ENCODE assay signal across 25 cellular contexts in genomic region chr12:65139389-65139788, GRCh38. TPM values are rescaled to one million over a fixed set of nuclear protein-coding genes. Genes with fewer than 3 reads are reported as not detected.
"Had no signal": no experiment of that assay in that cellular context is flagged by ENCODE, and none has a peak within 500 bp of the region (broad histone marks: within the 10 kb centered on the region; RNA-seq: fewer than 3 reads in every experiment).

No MANE protein-coding gene starts in this region.

- H3K9me3 ChIP-seq: body of pancreas, mucosa of descending colon, suprapubic skin, tibial artery, upper lobe of right lung had no signal

- H3K27ac ChIP-seq: body of pancreas, epithelial cell of prostate, left ventricle myocardium inferior, suprapubic skin, tibial artery, upper lobe of right lung had no signal

- ATAC-seq: body of pancreas; mucosa of descending colon; natural killer cell treated with Interleukin-12 subunit alpha and Interleukin-12 subunit beta and Interleukin-15 and Interleukin-18, amount 100 ng/mL, for 72 hours; right cardiac atrium; stimulated activated naive B cell treated with anti-CD40 and anti-IgM and Interleukin-4, amounts not matched to agents 10 μg/mL and 1 μg/mL and 100 μg/mL, for 72 hours; upper lobe of right lung had no signal

- H3K4me3 ChIP-seq: body of pancreas, left ventricle myocardium inferior, lung, mucosa of descending colon, suprapubic skin, tibial artery, upper lobe of right lung had no signal

- H3K4me1 ChIP-seq: body of pancreas, suprapubic skin, tibial artery, upper lobe of right lung had no signal

- H3K27me3 ChIP-seq: body of pancreas, upper lobe of right lung had no signal

- DNase-seq: activated B cell treated with CpG ODN at 0.5 μM for 24 hours; activated CD4-positive, alpha-beta T cell treated with anti-CD3 and anti-CD28 coated beads, Interleukin-2, amount 50 U/mL, for 4 hours; activated effector memory CD4-positive, alpha-beta T cell treated with Interleukin-2 at 50 U/mL for 16 hours; activated naive CD4-positive, alpha-beta T cell treated with Interleukin-2 at 50 U/mL for 16 hours; anterior cingulate cortex; body of pancreas; effector CD8-positive, alpha-beta T cell; glutamatergic neuron; islet precursor cell; left ventricle myocardium inferior; mesendoderm; mucosa of descending colon; posterior cingulate gyrus; right cardiac atrium; stimulated activated CD4-positive, alpha-beta T cell treated with anti-CD3 and anti-CD28 coated beads, Interleukin-15, amount 100 ng/mL, for 24 hours; stimulated activated CD4-positive, alpha-beta T cell treated with anti-CD3 and anti-CD28 coated beads, Interleukin-2, amount 100 ng/mL, for 24 hours; stimulated activated naive B cell treated with anti-CD40 and anti-IgM and Interleukin-4, amounts not matched to agents 10 μg/mL and 1 μg/mL and 100 μg/mL, for 72 hours; T-helper 9 cell; tibial artery; upper lobe of right lung had no signal

- H3K36me3 ChIP-seq: left ventricle myocardium inferior, suprapubic skin, tibial artery, upper lobe of right lung had no signal

RNA-seq across cellular contexts. Expression of gene WIF1, which starts 18.3 kb away (rescaled TPM):
- total RNA-seq: activated B cell treated with CpG ODN at 0.5 μM for 24 hours; left ventricle myocardium inferior; natural killer cell treated with Interleukin-12 subunit alpha and Interleukin-12 subunit beta and Interleukin-15 and Interleukin-18, amount 100 ng/mL, for 72 hours; osteoblast had no signal
